ENCODE assay signal across 1 cellular context in genomic region chr12:120445911-120446909, GRCh38.
A peak's percentile ranks its signal among the peaks of the same experiment; 100 is the strongest.
TF ChIP-seq lines count a peak whose summit lies in the region.

A gene with protein sequence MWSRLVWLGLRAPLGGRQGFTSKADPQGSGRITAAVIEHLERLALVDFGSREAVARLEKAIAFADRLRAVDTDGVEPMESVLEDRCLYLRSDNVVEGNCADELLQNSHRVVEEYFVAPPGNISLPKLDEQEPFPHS (plus strand): TSS chr12:120446444. CDS start chr12:120446481, 37 bp downstream.
TRIAP1 (minus strand) TSS chr12:120446384; CDS start chr12:120446372, 12 bp downstream.

TF ChIP-seq in K562, 482 proteins besides CTCF, POLR2A, EP300 and RAD21 (continued from another document and continues in another):
- TF ChIP-seq TRIM25 (IDR thresholded peaks at IDR 0.05; ENCODE audit: borderline replicate concordance) (no peak), RBM34 (IDR thresholded peaks at IDR 0.05; ENCODE audit: borderline replicate concordance, insufficient read depth, low read length) (no peak; the same call in 1 of the 2 replicates), CREM (IDR thresholded peaks at IDR 0.05; ENCODE audit: low read depth) (peak; percentile 100), ZNF253 (CRISPR knock-in tag; conservative IDR thresholded peaks at IDR 0.05) (no peak), BRF2 (IDR thresholded peaks at IDR 0.05; ENCODE audit: borderline replicate concordance, insufficient read depth, insufficient read length) (peak; percentile 63), PPARD (CRISPR knock-in tag; IDR thresholded peaks at IDR 0.05) (no peak), GABPB1 (CRISPR knock-in tag; IDR thresholded peaks at IDR 0.05) (peak; percentile 84), HMGN3 (IDR thresholded peaks at IDR 0.05; ENCODE audit: borderline replicate concordance, extremely low read depth, insufficient read length, low read depth, low read length) (peak; percentile 71), MAX (CRISPR knock-in tag; IDR thresholded peaks at IDR 0.05) (peak; percentile 96), RB1 (IDR thresholded peaks at IDR 0.05; ENCODE audit: low read depth) (peak; percentile 93), RBFOX2 (IDR thresholded peaks at IDR 0.05; ENCODE audit: low read depth, low read length) (peak; percentile 99), ZBTB17 (CRISPR knock-in tag; IDR thresholded peaks at IDR 0.05) (peak; percentile 74), E2F4 (CRISPR knock-in tag; IDR thresholded peaks at IDR 0.05; ENCODE audit: low read depth) (peak; percentile 72), POLR2G (IDR thresholded peaks at IDR 0.05; ENCODE audit: low read depth, low read length) (peak; percentile 98), JUN (IDR thresholded peaks at IDR 0.05; ENCODE audit: borderline replicate concordance, low read depth, low read length) (peak; percentile 57; the same call in 1 of the 2 replicates), JUN (CRISPR knock-in tag; IDR thresholded peaks at IDR 0.05; ENCODE audit: borderline replicate concordance) (no peak; the same call in 1 of the 2 replicates), ZC3H8 (IDR thresholded peaks at IDR 0.05) (0 out of 2 replicates have a peak, but pooled peaks have one; percentile 65), AFF1 (IDR thresholded peaks at IDR 0.05; ENCODE audit: low read depth in 1 of 2, partially characterized antibody in 2 of 2) (peak in 1 of 2 experiments; percentile 82), HLTF (IDR thresholded peaks at IDR 0.05) (no peak; the same call in none of the 2 replicates), POLR2H (tag; IDR thresholded peaks at IDR 0.05; ENCODE audit: low read depth) (peak; percentile 42; the same call in 1 of the 2 replicates), SUPT5H (IDR thresholded peaks at IDR 0.05) (peak; percentile 96), SP1 (CRISPR knock-in tag; IDR thresholded peaks at IDR 0.05) (peak; percentile 88), ZNF263 (CRISPR knock-in tag; IDR thresholded peaks at IDR 0.05; ENCODE audit: borderline replicate concordance) (peak; percentile 83; the same call in 1 of the 2 replicates), MBD2 (IDR thresholded peaks at IDR 0.05; ENCODE audit: borderline replicate concordance, low read depth) (peak; percentile 94), ADNP (tag; IDR thresholded peaks at IDR 0.05) (no peak), KDM2B (CRISPR knock-in tag; IDR thresholded peaks at IDR 0.05) (peak; percentile 94), CBX1 (IDR thresholded peaks at IDR 0.05; ENCODE audit: low read depth) (no peak; the same call in none of the 2 replicates), HDGF (IDR thresholded peaks at IDR 0.05) (no peak), BHLHE40 (IDR thresholded peaks at IDR 0.05; ENCODE audit: low read length) (no peak; the same call in 1 of the 2 replicates), HEY1 (CRISPR knock-in tag; IDR thresholded peaks at IDR 0.05; ENCODE audit: borderline replicate concordance) (no peak), C11orf30 (IDR thresholded peaks at IDR 0.05; ENCODE audit: low read depth) (peak; percentile 100), NBN (IDR thresholded peaks at IDR 0.05; ENCODE audit: low read depth) (peak; percentile 94), MYNN (IDR thresholded peaks at IDR 0.05) (peak; percentile 56; the same call in 1 of the 2 replicates), MYNN (CRISPR knock-in tag; IDR thresholded peaks at IDR 0.05) (no peak)
- TF ChIP-seq, protein P1, sequence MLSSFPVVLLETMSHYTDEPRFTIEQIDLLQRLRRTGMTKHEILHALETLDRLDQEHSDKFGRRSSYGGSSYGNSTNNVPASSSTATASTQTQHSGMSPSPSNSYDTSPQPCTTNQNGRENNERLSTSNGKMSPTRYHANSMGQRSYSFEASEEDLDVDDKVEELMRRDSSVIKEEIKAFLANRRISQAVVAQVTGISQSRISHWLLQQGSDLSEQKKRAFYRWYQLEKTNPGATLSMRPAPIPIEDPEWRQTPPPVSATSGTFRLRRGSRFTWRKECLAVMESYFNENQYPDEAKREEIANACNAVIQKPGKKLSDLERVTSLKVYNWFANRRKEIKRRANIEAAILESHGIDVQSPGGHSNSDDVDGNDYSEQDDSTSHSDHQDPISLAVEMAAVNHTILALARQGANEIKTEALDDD (IDR thresholded peaks at IDR 0.05) = peak; percentile 12; the same call in 1 of the 2 replicates
- TF ChIP-seq, protein P2, sequence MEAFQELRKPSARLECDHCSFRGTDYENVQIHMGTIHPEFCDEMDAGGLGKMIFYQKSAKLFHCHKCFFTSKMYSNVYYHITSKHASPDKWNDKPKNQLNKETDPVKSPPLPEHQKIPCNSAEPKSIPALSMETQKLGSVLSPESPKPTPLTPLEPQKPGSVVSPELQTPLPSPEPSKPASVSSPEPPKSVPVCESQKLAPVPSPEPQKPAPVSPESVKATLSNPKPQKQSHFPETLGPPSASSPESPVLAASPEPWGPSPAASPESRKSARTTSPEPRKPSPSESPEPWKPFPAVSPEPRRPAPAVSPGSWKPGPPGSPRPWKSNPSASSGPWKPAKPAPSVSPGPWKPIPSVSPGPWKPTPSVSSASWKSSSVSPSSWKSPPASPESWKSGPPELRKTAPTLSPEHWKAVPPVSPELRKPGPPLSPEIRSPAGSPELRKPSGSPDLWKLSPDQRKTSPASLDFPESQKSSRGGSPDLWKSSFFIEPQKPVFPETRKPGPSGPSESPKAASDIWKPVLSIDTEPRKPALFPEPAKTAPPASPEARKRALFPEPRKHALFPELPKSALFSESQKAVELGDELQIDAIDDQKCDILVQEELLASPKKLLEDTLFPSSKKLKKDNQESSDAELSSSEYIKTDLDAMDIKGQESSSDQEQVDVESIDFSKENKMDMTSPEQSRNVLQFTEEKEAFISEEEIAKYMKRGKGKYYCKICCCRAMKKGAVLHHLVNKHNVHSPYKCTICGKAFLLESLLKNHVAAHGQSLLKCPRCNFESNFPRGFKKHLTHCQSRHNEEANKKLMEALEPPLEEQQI (IDR thresholded peaks at IDR 0.05) = peak; percentile 68; the same call in 1 of the 2 replicates
- TF ChIP-seq, protein P3, sequence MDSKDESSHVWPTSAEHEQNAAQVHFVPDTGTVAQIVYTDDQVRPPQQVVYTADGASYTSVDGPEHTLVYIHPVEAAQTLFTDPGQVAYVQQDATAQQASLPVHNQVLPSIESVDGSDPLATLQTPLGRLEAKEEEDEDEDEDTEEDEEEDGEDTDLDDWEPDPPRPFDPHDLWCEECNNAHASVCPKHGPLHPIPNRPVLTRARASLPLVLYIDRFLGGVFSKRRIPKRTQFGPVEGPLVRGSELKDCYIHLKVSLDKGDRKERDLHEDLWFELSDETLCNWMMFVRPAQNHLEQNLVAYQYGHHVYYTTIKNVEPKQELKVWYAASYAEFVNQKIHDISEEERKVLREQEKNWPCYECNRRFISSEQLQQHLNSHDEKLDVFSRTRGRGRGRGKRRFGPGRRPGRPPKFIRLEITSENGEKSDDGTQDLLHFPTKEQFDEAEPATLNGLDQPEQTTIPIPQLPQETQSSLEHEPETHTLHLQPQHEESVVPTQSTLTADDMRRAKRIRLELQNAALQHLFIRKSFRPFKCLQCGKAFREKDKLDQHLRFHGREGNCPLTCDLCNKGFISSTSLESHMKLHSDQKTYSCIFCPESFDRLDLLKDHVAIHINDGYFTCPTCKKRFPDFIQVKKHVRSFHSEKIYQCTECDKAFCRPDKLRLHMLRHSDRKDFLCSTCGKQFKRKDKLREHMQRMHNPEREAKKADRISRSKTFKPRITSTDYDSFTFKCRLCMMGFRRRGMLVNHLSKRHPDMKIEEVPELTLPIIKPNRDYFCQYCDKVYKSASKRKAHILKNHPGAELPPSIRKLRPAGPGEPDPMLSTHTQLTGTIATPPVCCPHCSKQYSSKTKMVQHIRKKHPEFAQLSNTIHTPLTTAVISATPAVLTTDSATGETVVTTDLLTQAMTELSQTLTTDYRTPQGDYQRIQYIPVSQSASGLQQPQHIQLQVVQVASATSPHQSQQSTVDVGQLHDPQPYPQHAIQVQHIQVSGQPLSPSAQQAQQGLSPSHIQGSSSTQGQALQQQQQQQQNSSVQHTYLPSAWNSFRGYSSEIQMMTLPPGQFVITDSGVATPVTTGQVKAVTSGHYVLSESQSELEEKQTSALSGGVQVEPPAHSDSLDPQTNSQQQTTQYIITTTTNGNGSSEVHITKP (IDR thresholded peaks at IDR 0.05; ENCODE audit: partially characterized antibody) = peak; percentile 37
- TF ChIP-seq, protein P4, sequence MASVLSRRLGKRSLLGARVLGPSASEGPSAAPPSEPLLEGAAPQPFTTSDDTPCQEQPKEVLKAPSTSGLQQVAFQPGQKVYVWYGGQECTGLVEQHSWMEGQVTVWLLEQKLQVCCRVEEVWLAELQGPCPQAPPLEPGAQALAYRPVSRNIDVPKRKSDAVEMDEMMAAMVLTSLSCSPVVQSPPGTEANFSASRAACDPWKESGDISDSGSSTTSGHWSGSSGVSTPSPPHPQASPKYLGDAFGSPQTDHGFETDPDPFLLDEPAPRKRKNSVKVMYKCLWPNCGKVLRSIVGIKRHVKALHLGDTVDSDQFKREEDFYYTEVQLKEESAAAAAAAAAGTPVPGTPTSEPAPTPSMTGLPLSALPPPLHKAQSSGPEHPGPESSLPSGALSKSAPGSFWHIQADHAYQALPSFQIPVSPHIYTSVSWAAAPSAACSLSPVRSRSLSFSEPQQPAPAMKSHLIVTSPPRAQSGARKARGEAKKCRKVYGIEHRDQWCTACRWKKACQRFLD (CRISPR knock-in tag; IDR thresholded peaks at IDR 0.05) = no peak
- TF ChIP-seq, protein P5, sequence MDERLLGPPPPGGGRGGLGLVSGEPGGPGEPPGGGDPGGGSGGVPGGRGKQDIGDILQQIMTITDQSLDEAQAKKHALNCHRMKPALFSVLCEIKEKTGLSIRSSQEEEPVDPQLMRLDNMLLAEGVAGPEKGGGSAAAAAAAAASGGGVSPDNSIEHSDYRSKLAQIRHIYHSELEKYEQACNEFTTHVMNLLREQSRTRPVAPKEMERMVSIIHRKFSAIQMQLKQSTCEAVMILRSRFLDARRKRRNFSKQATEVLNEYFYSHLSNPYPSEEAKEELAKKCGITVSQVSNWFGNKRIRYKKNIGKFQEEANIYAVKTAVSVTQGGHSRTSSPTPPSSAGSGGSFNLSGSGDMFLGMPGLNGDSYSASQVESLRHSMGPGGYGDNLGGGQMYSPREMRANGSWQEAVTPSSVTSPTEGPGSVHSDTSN (CRISPR knock-in tag; IDR thresholded peaks at IDR 0.05; ENCODE audit: low read depth) = no peak
- TF ChIP-seq, protein P5 (tag; conservative IDR thresholded peaks at IDR 0.05; ENCODE audit: low read depth) = no peak
